ENCODE assay signal across 8 cellular contexts in genomic region chrX:1537031-1537715, GRCh38. TPM values are rescaled to one million over a fixed set of nuclear protein-coding genes. Genes with fewer than 3 reads are reported as not detected.
DNase-seq lines count a peak whose midpoint lies in the region; ATAC-seq, FAIRE-seq and TF ChIP-seq lines count a peak whose summit lies in the region.

TSS of gene P2RY8 (minus strand) at chrX:1537185. CDS start at chrX:1466558, 70,627 bp downstream.

- H3K4me3 ChIP-seq in lower leg skin (ENCODE audit: low read depth, poor library complexity, severe bottlenecking) (no peak within 1 kb of the TSS), BE2C (ENCODE audit: low read depth, low read length) (no peak within 1 kb of the TSS)

- no peaks in the 10 kb centered on the region for H3K4me1 ChIP-seq in BE2C

- POLR2A ChIA-PET in CD4-positive, alpha-beta T cell (lab: Charles Lee): no interaction called here

- peak within 1 kb of the TSS; percentile 98 for H3K27ac Mint-ChIP-seq in CD4-positive, alpha-beta T cell
- peak within 1 kb of the TSS; percentile 100 for H3K27ac Mint-ChIP-seq in activated naive CD4-positive, alpha-beta T cell treated with anti-CD3 and anti-CD28 coated beads, Interleukin-2, amount 10 ng/mL, durations not matched to agents 7 days and 5 days

- TF ChIP-seq POLR2A in lower leg skin (IDR thresholded peaks at IDR 0.05): no peak

- ATAC-seq in CD4-positive, alpha-beta T cell (ENCODE audit: poor library complexity): peak; percentile 77
- ATAC-seq in HG03432 (IDR thresholded peaks at IDR 0.05; ENCODE audit: unreplicated experiment): peak; percentile 67

- no peaks in the 10 kb centered on the region for H3K9me3 Mint-ChIP-seq in CD4-positive, alpha-beta T cell
- no peaks in the 10 kb centered on the region for H3K9me3 Mint-ChIP-seq in activated naive CD4-positive, alpha-beta T cell treated with anti-CD3 and anti-CD28 coated beads, Interleukin-2, amount 10 ng/mL, durations not matched to agents 7 days and 5 days

- H3K27me3 Mint-ChIP-seq in CD4-positive, alpha-beta T cell: no peaks in the 10 kb centered on the region
- H3K27me3 Mint-ChIP-seq in activated naive CD4-positive, alpha-beta T cell treated with anti-CD3 and anti-CD28 coated beads, Interleukin-2, amount 10 ng/mL, durations not matched to agents 7 days and 5 days: no peaks in the 10 kb centered on the region

- peaks cover 36% of the 10 kb centered on the region for H3K36me3 Mint-ChIP-seq in CD4-positive, alpha-beta T cell (ENCODE audit: low read depth)
- peaks cover 25% of the 10 kb centered on the region for H3K36me3 Mint-ChIP-seq in activated naive CD4-positive, alpha-beta T cell treated with anti-CD3 and anti-CD28 coated beads, Interleukin-2, amount 10 ng/mL, durations not matched to agents 7 days and 5 days

- H3K36me3 ChIP-seq in BE2C: no peaks in the 10 kb centered on the region

- 51 to 61% methylated on average over 27 of the region's 27 CpGs for WGBS in lower leg skin, 2 donors

- intact Hi-C loops in CD4-positive, alpha-beta T cell (cut with DNase I, micrococcal nuclease): loop anchor here (2.0 to 10.0 kb wide), 9 partner anchors 14 to 1158 kb away; partner anchors contain the start of genes AKAP17A (in 1 of the 2), CD99 (in 1 of the 2) and SLC25A6 (in 1 of the 2)
- intact Hi-C loops in lower leg skin (cut with DNase I; ENCODE audit: low total_unique reads): no loop called here

- CTCF ChIA-PET in CD4-positive, alpha-beta T cell (lab: Charles Lee): no interaction called here
- CTCF ChIA-PET in activated naive CD4-positive, alpha-beta T cell treated with anti-CD3 and anti-CD28 coated beads, Interleukin-2, amount 10 ng/mL, durations not matched to agents 7 days and 5 days (lab: Charles Lee): no interaction called here

- no peaks in the 10 kb centered on the region for H3K9me3 ChIP-seq in CD4-positive, alpha-beta T cell (ENCODE audit: control insufficient read depth, low read length)
- H3K9me3 ChIP-seq in BE2C: no peaks in the 10 kb centered on the region

- H3K4me3 Mint-ChIP-seq in CD4-positive, alpha-beta T cell: peak within 1 kb of the TSS; percentile 98
- H3K4me3 Mint-ChIP-seq in activated naive CD4-positive, alpha-beta T cell treated with anti-CD3 and anti-CD28 coated beads, Interleukin-2, amount 10 ng/mL, durations not matched to agents 7 days and 5 days: peak within 1 kb of the TSS; percentile 94

- H3K4me1 Mint-ChIP-seq in CD4-positive, alpha-beta T cell (ENCODE audit: low read depth): peaks cover 26% of the 10 kb centered on the region
- H3K4me1 Mint-ChIP-seq in activated naive CD4-positive, alpha-beta T cell treated with anti-CD3 and anti-CD28 coated beads, Interleukin-2, amount 10 ng/mL, durations not matched to agents 7 days and 5 days: peaks cover 26% of the 10 kb centered on the region

- no peaks in the 10 kb centered on the region for H3K27me3 ChIP-seq in CD4-positive, alpha-beta T cell (ENCODE audit: control insufficient read depth, insufficient read depth, low read length)
- H3K27me3 ChIP-seq in BE2C: no peaks in the 10 kb centered on the region

- peak; percentile 90 for FAIRE-seq in GM19239 (lab: Jason Lieb, UNC)

- peak; percentile 19 for TF ChIP-seq CTCF in CD4-positive, alpha-beta T cell (IDR thresholded peaks at IDR 0.05)
- TF ChIP-seq CTCF in lower leg skin (IDR thresholded peaks at IDR 0.05): no peak
- no peak for TF ChIP-seq CTCF in BE2C (IDR thresholded peaks at IDR 0.05; ENCODE audit: low read depth, low read length)

- H3K27ac ChIP-seq in CD4-positive, alpha-beta T cell (ENCODE audit: low read depth, low read length): peak within 1 kb of the TSS; percentile 82

- DNase-seq in CD4-positive, alpha-beta T cell: peak; percentile 66 to 79 (median 75)
- no peak for DNase-seq in GM19239 (ENCODE audit: insufficient read length, low spot score)
- DNase-seq in SKM-1 treated with dmso at 0.1 percent for 144 hours (lab: John Stamatoyannopoulos, UW; ENCODE audit: unreplicated experiment): peak; percentile 95
- DNase-seq in activated naive CD4-positive, alpha-beta T cell treated with anti-CD3 and anti-CD28 coated beads, Interleukin-2, amount 10 ng/mL, durations not matched to agents 7 days and 5 days: peak; percentile 89
- DNase-seq in lower leg skin (ENCODE audit: low spot score in 2 of 2): peak; percentile 52 to 91
- peak; percentile 85 for DNase-seq in stimulated activated CD8-positive, alpha-beta memory T cell treated with anti-CD3 and anti-CD28 coated beads, Interleukin-4, amount 100 ng/mL, for 48 hours
- DNase-seq in BE2C: no peak

RNA-seq across cellular contexts. Expression of gene P2RY8, which starts in this region (rescaled TPM):
- total RNA-seq in CD4-positive, alpha-beta T cell: 100 to 1,000 TPM; 139 TPM
- under 1 TPM; 0.08 to 0.81 (median 0.48) TPM for total RNA-seq in lower leg skin
- not detected for polyA plus RNA-seq in BE2C (2012; ENCODE audit: insufficient read depth, insufficient read length, low read depth)

Comparison
In these comparisons a context has a peak if more than half of its experiments do, and no peak if none do; other contexts are left out.
1. RNA of gene P2RY8 (total RNA-seq): 139 TPM in CD4-positive, alpha-beta T cell; 0.08 to 0.81 TPM in lower leg skin; every median in the first group is over 10 times any median in the second.
2. Peak in DNase-seq in lower leg skin; RNA of the gene not detected or under 1 TPM.
3. DNase-seq: peak in CD4-positive, alpha-beta T cell (10 of 10), SKM-1 treated with dmso at 0.1 percent for 144 hours (single experiment), activated naive CD4-positive, alpha-beta T cell treated with anti-CD3 and anti-CD28 coated beads, Interleukin-2, amount 10 ng/mL, durations not matched to agents 7 days and 5 days (single experiment) and stimulated activated CD8-positive, alpha-beta memory T cell treated with anti-CD3 and anti-CD28 coated beads, Interleukin-4, amount 100 ng/mL, for 48 hours (single experiment); none in GM19239 (single experiment) and BE2C (single experiment).